ENCODE assay signal across 32 cellular contexts in the genomic region with DNA sequence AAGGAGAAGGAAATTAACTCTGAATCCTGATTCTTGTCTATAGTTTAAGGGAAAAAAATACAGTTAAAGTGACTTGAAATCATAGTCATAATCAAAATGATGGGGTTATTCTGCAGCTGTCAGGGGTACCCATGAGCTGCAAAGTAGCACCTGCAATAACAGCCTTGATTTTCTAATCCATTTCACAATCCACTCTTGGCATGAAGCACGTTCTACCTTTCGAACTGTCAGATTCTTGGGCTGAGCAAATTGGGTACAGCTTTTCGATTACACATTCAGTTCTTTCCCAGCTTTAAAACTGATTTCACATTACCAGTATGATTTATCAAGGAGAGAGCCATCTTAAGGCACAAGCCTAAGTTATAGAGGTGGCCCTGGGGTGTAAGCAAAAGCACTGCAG.
"Had no signal": no experiment of that assay in that cellular context is flagged by ENCODE, and none has a peak within 500 bp of the region (broad histone marks: within the 10 kb centered on the region; RNA-seq: fewer than 3 reads in every experiment).

No MANE protein-coding gene starts in this region.

- H3K4me3 ChIP-seq: ascending aorta, cardiac muscle cell had no signal

- H3K27me3 ChIP-seq: ascending aorta, cardiac muscle cell had no signal

- H3K4me1 ChIP-seq: ascending aorta had no signal

- FAIRE-seq: bronchial epithelial cell, TTC549 had no signal

- DNase-seq: activated B cell treated with CpG ODN at 0.5 μM for 24 hours; activated CD4-positive, alpha-beta memory T cell treated with anti-CD3 and anti-CD28 coated beads, Interleukin-2, amount 10 ng/mL, durations not matched to agents 7 days and 5 days; activated CD4-positive, alpha-beta T cell treated with anti-CD3 and anti-CD28 coated beads for 1 hour; activated CD4-positive, alpha-beta T cell treated with anti-CD3 and anti-CD28 coated beads for 36 hours; activated CD4-positive, alpha-beta T cell treated with anti-CD3 and anti-CD28 coated beads for 48 hours; activated CD4-positive, alpha-beta T cell treated with anti-CD3 and anti-CD28 coated beads, Interleukin-2, amount 10 ng/mL, durations not matched to agents 7 days and 5 days; activated CD4-positive, alpha-beta T cell treated with anti-CD3 and anti-CD28 coated beads, Interleukin-2, amount 50 U/mL, for 48 hours; activated CD8-positive, alpha-beta memory T cell treated with anti-CD3 and anti-CD28 coated beads for 24 hours; activated CD8-positive, alpha-beta memory T cell treated with anti-CD3 and anti-CD28 coated beads, Interleukin-2, amount 10 ng/mL, durations not matched to agents 7 days and 5 days; activated CD8-positive, alpha-beta memory T cell treated with anti-CD3 and anti-CD28 coated beads, Interleukin-2, amount 50 U/mL, for 48 hours; activated CD8-positive, alpha-beta T cell treated with anti-CD3 and anti-CD28 coated beads, Interleukin-2, amount 10 ng/mL, durations not matched to agents 7 days and 5 days; activated effector memory CD4-positive, alpha-beta T cell treated with Interleukin-2 at 50 U/mL for 16 hours; activated gamma-delta T cell; activated naive CD4-positive, alpha-beta T cell treated with anti-CD3 and anti-CD28 coated beads, Interleukin-2, amount 10 ng/mL, durations not matched to agents 7 days and 5 days; activated naive CD4-positive, alpha-beta T cell treated with Interleukin-2 at 50 U/mL for 16 hours; activated naive CD8-positive, alpha-beta T cell treated with anti-CD3 and anti-CD28 coated beads, Interleukin-2, amount 10 ng/mL, durations not matched to agents 7 days and 5 days; activated naive CD8-positive, alpha-beta T cell treated with anti-CD3 and anti-CD28 coated beads, Interleukin-2, amount 50 U/mL, for 24 hours; activated T-cell treated with anti-CD3 and anti-CD28 coated beads, Interleukin-2, amount 50 U/mL, for 24 hours; activated T-cell treated with anti-CD3 and anti-CD28 coated beads, Interleukin-2, amount 50 U/mL, for 48 hours; amygdala; anterior cingulate cortex; caudate nucleus; SW 1271; T-helper 1 cell; T-helper 2 cell; T-helper 9 cell had no signal

- H3K36me3 ChIP-seq: ascending aorta, cardiac muscle cell had no signal

- ATAC-seq: activated CD4-positive, alpha-beta T cell treated with anti-CD3 and anti-CD28 coated beads for 36 hours; activated CD4-positive, CD25-positive, alpha-beta regulatory T cell treated with anti-CD3 and anti-CD28 coated beads, Interleukin-2, amount 50 U/mL, for 24 hours; activated CD8-positive, alpha-beta memory T cell treated with anti-CD3 and anti-CD28 coated beads, Interleukin-2, amount 10 ng/mL, durations not matched to agents 7 days and 5 days; activated CD8-positive, alpha-beta T cell treated with anti-CD3 and anti-CD28 coated beads, Interleukin-2, amount 10 ng/mL, durations not matched to agents 7 days and 5 days; activated naive CD8-positive, alpha-beta T cell treated with anti-CD3 and anti-CD28 coated beads, Interleukin-2, amount 50 U/mL, for 24 hours had no signal

- H3K9me3 ChIP-seq: ascending aorta had no signal

- H3K27ac ChIP-seq: ascending aorta, cardiac muscle cell, VCaP had no signal
